In the genomic region with DNA sequence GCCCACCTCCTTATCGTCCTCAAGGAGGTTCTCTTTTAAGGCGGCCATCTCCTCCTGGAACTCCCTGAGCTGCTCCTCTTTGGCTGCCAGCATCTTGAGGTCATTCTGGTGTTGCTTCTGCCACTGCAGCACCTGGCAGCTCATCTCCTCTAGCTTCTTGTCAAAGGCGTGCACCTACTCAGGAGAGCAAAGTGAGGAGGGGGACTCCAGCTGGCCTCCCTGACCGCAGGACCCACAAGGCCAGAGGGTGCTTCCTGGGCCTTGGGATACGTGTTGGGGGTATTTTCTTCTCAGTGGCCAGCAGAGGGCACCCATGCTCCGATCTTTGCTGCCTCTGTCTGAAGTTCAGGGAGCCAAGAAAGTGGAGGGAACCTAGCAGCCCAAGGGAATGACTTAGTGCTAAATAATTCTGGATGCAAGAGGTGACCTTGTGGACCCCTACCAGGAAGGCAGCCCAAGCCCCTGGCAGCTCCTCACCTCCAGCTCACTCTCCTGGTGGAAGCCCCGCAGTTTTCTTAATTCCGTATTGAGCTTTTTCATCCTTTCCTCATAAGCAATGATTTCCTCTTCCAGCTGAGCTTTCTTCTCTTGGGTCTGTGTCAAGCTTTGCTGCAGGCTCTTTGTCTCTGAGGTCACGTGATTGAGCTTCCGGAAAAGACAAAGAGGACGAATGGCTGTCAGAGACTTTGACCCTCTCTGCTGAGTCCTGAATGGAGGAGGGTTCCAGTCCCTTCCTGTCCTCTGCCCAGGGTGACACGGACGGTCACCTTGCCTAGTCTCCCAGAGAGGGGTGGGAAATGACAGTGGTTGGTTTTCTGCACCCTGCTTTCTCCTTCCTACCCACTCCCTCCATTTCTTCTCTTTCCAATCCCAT, we compare ENCODE assay signal across 8 cellular contexts. TPM values are rescaled to one million over a fixed set of nuclear protein-coding genes. Genes with fewer than 3 reads are reported as not detected.
DNase-seq lines count a peak whose midpoint lies in the region; ATAC-seq and TF ChIP-seq lines count a peak whose summit lies in the region.

No MANE protein-coding gene starts in this region.

- ATAC-seq in GM18870 (IDR thresholded peaks at IDR 0.05; ENCODE audit: unreplicated experiment) (peak; percentile 52), RWPE2 (ENCODE audit: low read depth) (peak; percentile 90)

- DNase-seq in AG04449 (ENCODE audit: low read depth, low spot score) (peak; percentile 9), RWPE2 (ENCODE audit: low spot score) (no peak), globus pallidus (ENCODE audit: low spot score) (peak; percentile 80), ovary (peak; percentile 58 to 83 (median 73)), transverse colon (peak; percentile 80)
- peak; percentile 9 to 49 (median 24) for DNase-seq in activated naive CD4-positive, alpha-beta T cell (lab: John Stamatoyannopoulos, UW)

- no peak for TF ChIP-seq POLR2A in ovary (IDR thresholded peaks at IDR 0.05)
- TF ChIP-seq POLR2A in transverse colon (IDR thresholded peaks at IDR 0.05): no peak

- CTCF ChIA-PET in AG04449 (lab: Yijun Ruan, JAX): interaction anchor here (0.6 to 4.4 kb wide), 35 partner anchors 8 to 1910 kb away, joined by 3 to 56 read pairs (median 4); a partner anchor contains a TSS

- intact Hi-C loops in ovary (cut with DNase I): no loop called here
- intact Hi-C loops in transverse colon (cut with DNase I; ENCODE audit: low total_unique reads): no loop called here

- H3K4me1 ChIP-seq in RWPE2 (ENCODE audit: insufficient read depth, poor library complexity, severe bottlenecking) (no peaks in the 10 kb centered on the region), ovary (ENCODE audit: insufficient read depth) (peaks cover 2% of the 10 kb centered on the region), transverse colon (peaks cover 0 to 11% (median 5%) of the 10 kb centered on the region in 4 donors)

- TF ChIP-seq CTCF in AG04449 (IDR thresholded peaks at IDR 0.05; ENCODE audit: insufficient read depth, low read length, missing control alignments) (peak; percentile 81), LNCAP (IDR thresholded peaks at IDR 0.05) (peak; percentile 79), RWPE2 (IDR thresholded peaks at IDR 0.05; ENCODE audit: poor library complexity, severe bottlenecking) (peak; percentile 86), ovary (IDR thresholded peaks at IDR 0.05) (peak; percentile 27 to 55 (median 52)), transverse colon (IDR thresholded peaks at IDR 0.05) (peak; percentile 65 to 80 (median 74))

- H3K9me3 ChIP-seq in RWPE2 (ENCODE audit: severe bottlenecking): no peaks in the 10 kb centered on the region
- H3K9me3 ChIP-seq in ovary: no peaks in the 10 kb centered on the region
- no peaks in the 10 kb centered on the region for H3K9me3 ChIP-seq in transverse colon

- no peak for TF ChIP-seq EP300 in ovary (IDR thresholded peaks at IDR 0.05)
- no peak for TF ChIP-seq EP300 in transverse colon (IDR thresholded peaks at IDR 0.05; ENCODE audit: low read depth)

- H3K27me3 ChIP-seq in RWPE2 (ENCODE audit: insufficient read depth, poor library complexity, severe bottlenecking) (no peaks in the 10 kb centered on the region), ovary (no peaks in the 10 kb centered on the region), transverse colon (no peaks in the 10 kb centered on the region)

- no peak overlapping the region for H3K27ac ChIP-seq in RWPE2 (ENCODE audit: poor library complexity, severe bottlenecking)
- H3K27ac ChIP-seq in ovary: no peak overlapping the region
- peak overlapping the region in 2 of 4 donors; percentile 27 to 36 for H3K27ac ChIP-seq in transverse colon

- no peaks in the 10 kb centered on the region for H3K36me3 ChIP-seq in RWPE2 (ENCODE audit: low read depth)
- H3K36me3 ChIP-seq in ovary: no peaks in the 10 kb centered on the region
- H3K36me3 ChIP-seq in transverse colon: no peaks in the 10 kb centered on the region

- in situ Hi-C loops in transverse colon (cut with MboI; ENCODE audit: low pct_ligation_motif_present in 1 of 4, low pct_unique_long_range_greater_than_20kb in 1 of 4, low sequenced_read_pairs in 3 of 4): loop anchor here in 3 of 4 donors (10.0 to 25.0 kb wide), 2 partner anchors 337 to 340 kb away; no protein-coding TSS in a partner anchor

- H3K4me3 ChIP-seq in AG04449 (ENCODE audit: low read depth, low read length): no peak overlapping the region
- no peak overlapping the region for H3K4me3 ChIP-seq in RWPE2 (ENCODE audit: severe bottlenecking)
- no peak overlapping the region for H3K4me3 ChIP-seq in ovary
- H3K4me3 ChIP-seq in transverse colon: no peak overlapping the region

- POLR2A ChIA-PET in AG04449 (lab: Yijun Ruan, JAX): no interaction called here

- 29 to 31% (median 29%) methylated on average over 13 of the region's 13 CpGs for WGBS in ovary, 3 donors
- WGBS in transverse colon (ENCODE audit: low coverage in 1 of 2), 2 donors: 33 to 43% methylated on average over 5 to 12 of the region's 13 CpGs

RNA-seq across cellular contexts. Expression of a gene that starts 31.4 kb away (rescaled TPM):
- total RNA-seq in ovary: 10 to 100 TPM; 33.0 to 70.5 (median 59.1) TPM
- 10 to 100 TPM; 45.2 to 81.7 TPM for polyA plus RNA-seq in ovary
- 10 to 100 TPM; 37.6 to 60.8 (median 52.8) TPM for total RNA-seq in transverse colon

RNA-seq across cellular contexts. Expression of a gene that starts 31.6 kb away (rescaled TPM):
- 10 to 100 TPM; 10.6 to 23.1 (median 14.7) TPM for total RNA-seq in ovary
- polyA plus RNA-seq in ovary: 10 to 100 TPM; 16.8 to 20.4 TPM
- 10 to 100 TPM in 3 of 4 donors, 1 to 10 TPM in 1; 9.8 to 23.9 (median 12.8) TPM for total RNA-seq in transverse colon

RNA-seq across cellular contexts. Expression of a gene that starts 47.0 kb away (rescaled TPM):
- total RNA-seq in ovary (1 to 10 TPM in 1 of 7 donors, under 1 TPM in 6; 0.12 to 1.7 (median 0.69) TPM), transverse colon (1 to 10 TPM in 3 of 4 donors, under 1 TPM in 1; 0.75 to 8.4 (median 4.2) TPM)
- polyA plus RNA-seq in ovary: under 1 TPM; 0.13 to 0.45 TPM
